5 cellular contexts compared by ENCODE assay signal in the genomic region with DNA sequence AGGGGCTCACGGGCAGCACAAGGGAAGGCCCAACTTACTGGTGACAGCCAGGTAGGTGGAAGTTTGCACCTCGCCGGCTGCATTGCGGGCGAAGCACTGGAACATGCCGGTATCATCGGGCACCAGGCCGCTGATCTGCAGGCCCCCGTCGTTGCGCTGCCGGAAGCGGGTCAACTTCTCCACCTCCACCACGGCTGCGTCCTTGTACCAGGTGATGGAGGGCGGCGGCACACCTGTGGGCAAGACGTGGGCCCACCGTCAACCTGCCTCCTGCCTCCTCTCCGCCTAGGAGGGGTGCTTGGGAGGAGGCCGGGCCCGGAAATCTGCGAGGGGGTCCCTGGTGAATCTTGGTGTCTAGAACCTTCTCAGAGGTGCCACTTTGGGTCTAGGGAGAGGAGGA.
"Had no signal": no experiment of that assay in that cellular context is flagged by ENCODE, and none has a peak within 500 bp of the region (broad histone marks: within the 10 kb centered on the region; RNA-seq: fewer than 3 reads in every experiment).

No MANE protein-coding gene starts in this region.

- ATAC-seq: HepG2, K562 had no signal

- DNase-seq: IMR-90 had no signal

- H3K27ac ChIP-seq: HL-60 had no signal

- H3K4me3 ChIP-seq: K562 had no signal

- FAIRE-seq: HepG2, HTR-8/SVneo, K562 had no signal
